In genomic region chr1:218156602-218157001, GRCh38 we compare ENCODE assay signal across 16 cellular contexts.
A peak's percentile ranks its signal among the peaks of the same experiment; 100 is the strongest.
DNase-seq lines count a peak whose midpoint lies in the region; ATAC-seq and TF ChIP-seq lines count a peak whose summit lies in the region.
"Had no signal": no experiment of that assay in that cellular context is flagged by ENCODE, and none has a peak within 500 bp of the region (broad histone marks: within the 10 kb centered on the region; RNA-seq: fewer than 3 reads in every experiment).

No MANE protein-coding gene starts in this region.

- no peak overlapping the region for H3K9ac ChIP-seq in iPS-20b (ENCODE audit: low read depth, low read length)

- H3K9me3 ChIP-seq in iPS-20b (ENCODE audit: insufficient read depth, low read depth, low read length) (no peaks in the 10 kb centered on the region), sigmoid colon (no peaks in the 10 kb centered on the region)
- H3K9me3 ChIP-seq: mucosa of descending colon had no signal

- H3K4me3 Mint-ChIP-seq in activated T-helper 1 cell treated with anti-CD3 and anti-CD28 coated beads, Interleukin-12 subunit alpha, Interleukin-12 subunit beta, Interleukin-2, Interleukin-4 antibody, amounts not matched to agents 30 ng/mL and 10 ng/mL and 1 ng/mL, durations not matched to agents 14 hours and 24 hours and 36 hours: no peak overlapping the region
- H3K4me3 Mint-ChIP-seq: activated naive CD8-positive, alpha-beta T cell; stimulated activated naive CD8-positive, alpha-beta T cell treated with anti-CD3 and anti-CD28 coated beads, Interleukin-15, Interleukin-2, amounts not matched to agents 100 ng/mL and 50 ng/mL, for 24 hours had no signal

- H3K4me1 Mint-ChIP-seq in activated T-helper 1 cell treated with anti-CD3 and anti-CD28 coated beads, Interleukin-12 subunit alpha, Interleukin-12 subunit beta, Interleukin-2, Interleukin-4 antibody, amounts not matched to agents 30 ng/mL and 10 ng/mL and 1 ng/mL, durations not matched to agents 14 hours and 24 hours and 36 hours (ENCODE audit: low read depth): no peaks in the 10 kb centered on the region

- H3K36me3 ChIP-seq in iPS-20b (ENCODE audit: insufficient read depth, low read depth, low read length) (no peaks in the 10 kb centered on the region), sigmoid colon (no peaks in the 10 kb centered on the region)

- no peak for ATAC-seq in omental fat pad (ENCODE audit: low FRiP score)
- ATAC-seq: HCT116, K562, mucosa of descending colon had no signal

- WGBS in sigmoid colon, 2 donors: 8% methylated on average over 15 of the region's 15 CpGs

- H3K27ac ChIP-seq in iPS-20b (ENCODE audit: low read length): no peak overlapping the region
- H3K27ac ChIP-seq in sigmoid colon: no peak overlapping the region

- peaks cover 10% of the 10 kb centered on the region for H3K4me1 ChIP-seq in iPS-20b (ENCODE audit: insufficient read depth, low read length)
- H3K4me1 ChIP-seq in sigmoid colon: no peaks in the 10 kb centered on the region

- intact Hi-C loops in sigmoid colon (cut with DNase I): no loop called here
- intact Hi-C loops in activated T-helper 1 cell treated with anti-CD3 and anti-CD28 coated beads, Interleukin-12 subunit alpha, Interleukin-12 subunit beta, Interleukin-2, Interleukin-4 antibody, amounts not matched to agents 30 ng/mL and 10 ng/mL and 1 ng/mL, durations not matched to agents 14 hours and 24 hours and 36 hours (cut with micrococcal nuclease): no loop called here

- no peak for TF ChIP-seq EP300 in sigmoid colon (IDR thresholded peaks at IDR 0.05)

- no peak for TF ChIP-seq POLR2A in sigmoid colon (IDR thresholded peaks at IDR 0.05)

- peak overlapping the region; percentile 50; the same call in 1 of the 2 replicates for H3K4me3 ChIP-seq in iPS-20b (ENCODE audit: low read length)
- no peak overlapping the region for H3K4me3 ChIP-seq in sigmoid colon
- H3K4me3 ChIP-seq: K562, mucosa of descending colon had no signal

- H3K27me3 Mint-ChIP-seq in activated T-helper 1 cell treated with anti-CD3 and anti-CD28 coated beads, Interleukin-12 subunit alpha, Interleukin-12 subunit beta, Interleukin-2, Interleukin-4 antibody, amounts not matched to agents 30 ng/mL and 10 ng/mL and 1 ng/mL, durations not matched to agents 14 hours and 24 hours and 36 hours (ENCODE audit: insufficient read depth): peaks cover 23% of the 10 kb centered on the region

- H3K27ac Mint-ChIP-seq in activated T-helper 1 cell treated with anti-CD3 and anti-CD28 coated beads, Interleukin-12 subunit alpha, Interleukin-12 subunit beta, Interleukin-2, Interleukin-4 antibody, amounts not matched to agents 30 ng/mL and 10 ng/mL and 1 ng/mL, durations not matched to agents 14 hours and 24 hours and 36 hours: no peak overlapping the region
- H3K27ac Mint-ChIP-seq: activated naive CD8-positive, alpha-beta T cell; stimulated activated naive CD8-positive, alpha-beta T cell treated with anti-CD3 and anti-CD28 coated beads, Interleukin-15, Interleukin-2, amounts not matched to agents 100 ng/mL and 50 ng/mL, for 24 hours had no signal

- no peak for TF ChIP-seq CTCF in sigmoid colon (IDR thresholded peaks at IDR 0.05)
- no peak for TF ChIP-seq CTCF in omental fat pad (IDR thresholded peaks at IDR 0.05)

- DNase-seq in COLO668 (lab: John Stamatoyannopoulos, UW; ENCODE audit: unreplicated experiment): peak; percentile 86
- peak; percentile 20 for DNase-seq in HT-29 (ENCODE audit: low spot score)
- DNase-seq in NCI-H774 (lab: John Stamatoyannopoulos, UW): peak; percentile 65
- DNase-seq in sigmoid colon: no peak
- DNase-seq in activated T-helper 1 cell treated with anti-CD3 and anti-CD28 coated beads, Interleukin-12 subunit alpha, Interleukin-12 subunit beta, Interleukin-2, Interleukin-4 antibody, amounts not matched to agents 30 ng/mL and 10 ng/mL and 1 ng/mL, durations not matched to agents 14 hours and 24 hours and 36 hours (ENCODE audit: low spot score): no peak
- no peak for DNase-seq in omental fat pad (ENCODE audit: low spot score)
- DNase-seq in NOMO-1 treated with DMSO at 0.1 percent for 48 hours (lab: John Stamatoyannopoulos, UW; ENCODE audit: unreplicated experiment): no peak
- DNase-seq: erythroblast, hypothalamus, mucosa of descending colon, NCI-H226 had no signal

- H3K9me3 Mint-ChIP-seq in activated T-helper 1 cell treated with anti-CD3 and anti-CD28 coated beads, Interleukin-12 subunit alpha, Interleukin-12 subunit beta, Interleukin-2, Interleukin-4 antibody, amounts not matched to agents 30 ng/mL and 10 ng/mL and 1 ng/mL, durations not matched to agents 14 hours and 24 hours and 36 hours: no peaks in the 10 kb centered on the region

- peaks cover 24% of the 10 kb centered on the region for H3K27me3 ChIP-seq in iPS-20b (ENCODE audit: insufficient read depth, low read length)
- H3K27me3 ChIP-seq in sigmoid colon: peaks cover 0 to 36% (median 4%) of the 10 kb centered on the region in 3 donors

- H3K36me3 Mint-ChIP-seq in activated T-helper 1 cell treated with anti-CD3 and anti-CD28 coated beads, Interleukin-12 subunit alpha, Interleukin-12 subunit beta, Interleukin-2, Interleukin-4 antibody, amounts not matched to agents 30 ng/mL and 10 ng/mL and 1 ng/mL, durations not matched to agents 14 hours and 24 hours and 36 hours (ENCODE audit: low read depth): no peaks in the 10 kb centered on the region

Comparison
In these comparisons a context has a peak if more than half of its experiments do, and no peak if none do; other contexts are left out.
1. DNase-seq: peak in COLO668 (single experiment), HT-29 (single experiment) and NCI-H774 (single experiment); none in sigmoid colon (single experiment), activated T-helper 1 cell treated with anti-CD3 and anti-CD28 coated beads, Interleukin-12 subunit alpha, Interleukin-12 subunit beta, Interleukin-2, Interleukin-4 antibody, amounts not matched to agents 30 ng/mL and 10 ng/mL and 1 ng/mL, durations not matched to agents 14 hours and 24 hours and 36 hours (single experiment), omental fat pad (single experiment) and NOMO-1 treated with DMSO at 0.1 percent for 48 hours (single experiment).